Comparison of ENCODE assay signal across 8 cellular contexts in the genomic region with DNA sequence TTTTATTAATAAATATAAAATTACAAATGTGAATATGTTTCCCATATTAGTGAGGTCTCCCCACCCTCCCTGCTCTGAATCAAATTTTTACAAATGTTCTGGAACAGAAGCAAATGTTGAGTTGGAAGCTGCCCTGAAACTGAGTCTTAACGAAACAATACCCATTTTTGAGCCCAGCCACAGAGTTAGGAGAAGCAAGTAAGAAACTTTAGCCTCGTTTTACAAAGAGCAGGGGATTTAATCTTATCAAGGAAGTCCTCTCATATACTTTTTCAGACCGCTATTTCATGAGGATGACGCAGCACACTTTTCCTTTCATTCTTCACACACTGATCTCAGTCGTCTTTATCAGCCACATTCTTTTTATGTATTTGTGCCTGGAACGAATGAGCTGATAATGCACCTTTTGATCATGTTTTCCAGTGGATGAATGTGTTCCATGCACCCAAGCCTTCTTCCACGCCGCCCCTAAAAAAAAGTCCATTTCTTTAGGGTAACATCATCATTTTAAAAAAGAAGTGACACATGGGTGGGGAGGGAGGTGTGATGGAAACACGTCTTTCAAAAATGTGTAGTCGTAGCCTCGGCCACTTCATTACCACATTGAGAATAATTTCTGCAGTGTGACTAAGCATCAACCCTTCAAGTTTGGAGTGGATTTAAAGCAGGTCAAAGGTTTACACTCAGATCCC. TPM values are rescaled to one million over a fixed set of nuclear protein-coding genes. Genes with fewer than 3 reads are reported as not detected.
DNase-seq lines count a peak whose midpoint lies in the region; ATAC-seq and TF ChIP-seq lines count a peak whose summit lies in the region.

No MANE protein-coding gene starts in this region.

- H3K4me2 ChIP-seq in mammary epithelial cell (ENCODE audit: insufficient read depth, low read depth, low read length): no peak overlapping the region
- no peak overlapping the region for H3K4me2 ChIP-seq in KMS-11

- no peak overlapping the region for H3K27ac Mint-ChIP-seq in naive B cell

- H3K36me3 Mint-ChIP-seq in naive B cell: no peaks in the 10 kb centered on the region

- no TSS peak for BruUV-seq in mammary epithelial cell (replicated peaks; lab: Mats Ljungman, UMichigan)

- dilution Hi-C loops in mammary epithelial cell (cut with HindIII; ENCODE audit: low sequenced_read_pairs): no loop called here

- H3K9me3 ChIP-seq in breast epithelium: no peaks in the 10 kb centered on the region
- H3K9me3 ChIP-seq in mammary epithelial cell (replicated peaks; ENCODE audit: insufficient read depth, low read length): no peaks in the 10 kb centered on the region

- DNase-seq in breast epithelium (ENCODE audit: low spot score in 2 of 2): no peak
- DNase-seq in mammary epithelial cell: no peak
- peak; percentile 21 for DNase-seq in activated naive CD8-positive, alpha-beta T cell treated with anti-CD3 and anti-CD28 coated beads, Interleukin-2, amount 50 U/mL, for 16 hours (ENCODE audit: low read depth, low spot score)
- no peak for DNase-seq in naive B cell
- no peak for DNase-seq in NCI-H524 (lab: John Stamatoyannopoulos, UW)
- DNase-seq in iPS-NIHi7 (ENCODE audit: extremely low spot score): no peak
- no peak for DNase-seq in cerebellar nuclear complex (lab: John Stamatoyannopoulos, UW)

- H3K4me3 Mint-ChIP-seq in naive B cell: peak overlapping the region; percentile 3 to 76 (median 39)

- H4K20me1 ChIP-seq in mammary epithelial cell (ENCODE audit: insufficient read depth, low read length) (no peaks in the 10 kb centered on the region), KMS-11 (ENCODE audit: insufficient read depth) (no peaks in the 10 kb centered on the region)

- H3K4me1 ChIP-seq in breast epithelium (no peaks in the 10 kb centered on the region), mammary epithelial cell (ENCODE audit: insufficient read depth, low read length) (no peaks in the 10 kb centered on the region), KMS-11 (ENCODE audit: low read depth, poor library complexity, severe bottlenecking) (no peaks in the 10 kb centered on the region)

- H3K27me3 Mint-ChIP-seq in naive B cell: no peaks in the 10 kb centered on the region

- peaks cover 0 to 2% (median 0%) of the 10 kb centered on the region in 7 donors for H3K9me3 Mint-ChIP-seq in naive B cell

- H3K4me1 Mint-ChIP-seq in naive B cell: peaks cover 6 to 10% (median 7%) of the 10 kb centered on the region in 3 donors

- H3K79me2 ChIP-seq in mammary epithelial cell (ENCODE audit: insufficient read depth, low read length): no peaks in the 10 kb centered on the region
- no peaks in the 10 kb centered on the region for H3K79me2 ChIP-seq in KMS-11 (ENCODE audit: insufficient read depth, low read depth)

- in situ Hi-C loops in mammary epithelial cell (cut with MboI; ENCODE audit: low sequenced_read_pairs in 2 of 2): loop anchor here (5.0 kb wide), 2 partner anchors 281 to 286 kb away; no protein-coding TSS in a partner anchor

- peak overlapping the region; percentile 4 to 69 for H3K27ac ChIP-seq in breast epithelium
- H3K27ac ChIP-seq in mammary epithelial cell (ENCODE audit: insufficient read depth, low read depth, low read length): no peak overlapping the region
- no peak overlapping the region for H3K27ac ChIP-seq in KMS-11

- no peak for TF ChIP-seq POLR2A in breast epithelium (IDR thresholded peaks at IDR 0.05)

- no peaks in the 10 kb centered on the region for H3K27me3 ChIP-seq in breast epithelium
- no peaks in the 10 kb centered on the region for H3K27me3 ChIP-seq in mammary epithelial cell (ENCODE audit: insufficient read depth, low read length)
- no peaks in the 10 kb centered on the region for H3K27me3 ChIP-seq in KMS-11 (ENCODE audit: insufficient read depth, low read depth)

- H3K4me3 ChIP-seq in breast epithelium: peak overlapping the region; percentile 32 to 39 (median 38)
- no peak overlapping the region for H3K4me3 ChIP-seq in mammary epithelial cell (replicated peaks in 1 of 3; ENCODE audit: insufficient read depth in 1 of 3, low read depth in 2 of 3, low read length in 3 of 3)
- H3K4me3 ChIP-seq in KMS-11 (IDR thresholded peaks at IDR 0.05; ENCODE audit: insufficient read depth, low read depth, low read length): no peak overlapping the region

- CTCF ChIA-PET in mammary epithelial cell (lab: Charles Lee; ENCODE audit: low non-redundant PET): interaction anchor here (0.6 to 1.3 kb wide), 5 partner anchors 173 to 611 kb away, joined by 3 to 6 read pairs (median 4); no protein-coding TSS in a partner anchor

- TF ChIP-seq CTCF in breast epithelium (IDR thresholded peaks at IDR 0.05): no peak
- TF ChIP-seq CTCF in mammary epithelial cell (conservative IDR thresholded peaks at IDR 0.05 in 1 of 2, IDR thresholded peaks at IDR 0.05 in 1 of 2; ENCODE audit: extremely low read depth in 1 of 2, insufficient read depth in 1 of 2, low read depth in 1 of 2, low read length in 2 of 2): no peak
- peak; percentile 21; the same call in 1 of the 2 replicates for TF ChIP-seq CTCF in KMS-11 (conservative IDR thresholded peaks at IDR 0.05; ENCODE audit: low read depth, low read length)

- H3K36me3 ChIP-seq in breast epithelium: no peaks in the 10 kb centered on the region
- no peaks in the 10 kb centered on the region for H3K36me3 ChIP-seq in mammary epithelial cell (ENCODE audit: insufficient read depth, low read length)
- no peaks in the 10 kb centered on the region for H3K36me3 ChIP-seq in KMS-11 (ENCODE audit: insufficient read depth)

- intact Hi-C loops in breast epithelium (cut with DNase I; ENCODE audit: low total_unique reads): loop anchor here (5.0 kb wide), 1 partner anchor 281 kb away; no protein-coding TSS in a partner anchor
- intact Hi-C loops in mammary epithelial cell (cut with micrococcal nuclease): loop anchor here (1.0 to 10.0 kb wide), 4 partner anchors 113 to 282 kb away; partner anchors contain the start of genes ITPR1 and SUMF1

- no peak overlapping the region for H2AFZ ChIP-seq in mammary epithelial cell (ENCODE audit: low read depth, low read length)
- no peak overlapping the region for H2AFZ ChIP-seq in KMS-11 (ENCODE audit: low read depth)

- peak; percentile 14 to 55 for ATAC-seq in naive B cell (ENCODE audit: low read depth in 2 of 2)

- no peak overlapping the region for H3K9ac ChIP-seq in mammary epithelial cell (ENCODE audit: insufficient read depth, low read length)
- H3K9ac ChIP-seq in KMS-11: no peak overlapping the region

- WGBS in mammary epithelial cell (ENCODE audit: low coverage, missing lambda C conversion rate): 60% methylated on average over 11 of the region's 11 CpGs

RNA-seq across cellular contexts. Expression of gene SETMAR, which starts 48.1 kb away (rescaled TPM):
- 10 to 100 TPM; 35.1 to 58.7 (median 46.7) TPM for total RNA-seq in breast epithelium
- 10 to 100 TPM in 1 of 2 donors, 1 to 10 TPM in 1; 9.9 to 20.8 TPM for total RNA-seq in mammary epithelial cell
- 11.1 TPM for polyA plus RNA-seq in mammary epithelial cell
- polyA minus RNA-seq in mammary epithelial cell: 8.0 TPM
- 10 to 100 TPM in 1 of 6 donors, 1 to 10 TPM in 4, not detected in 1; 7.4 to 11.1 (median 8.3) TPM for polyA plus RNA-seq in naive B cell (ENCODE audit: low read depth in 6 of 6)

Comparison
In these comparisons a context has a peak if more than half of its experiments do, and no peak if none do; other contexts are left out.
1. H3K27ac ChIP-seq: peak in breast epithelium (2 of 2); none in mammary epithelial cell (single experiment) and KMS-11 (single experiment).
2. H3K4me3 ChIP-seq: peak in breast epithelium (3 of 3); none in mammary epithelial cell (0 of 3) and KMS-11 (single experiment).